8 cellular contexts compared by ENCODE assay signal in the genomic region with DNA sequence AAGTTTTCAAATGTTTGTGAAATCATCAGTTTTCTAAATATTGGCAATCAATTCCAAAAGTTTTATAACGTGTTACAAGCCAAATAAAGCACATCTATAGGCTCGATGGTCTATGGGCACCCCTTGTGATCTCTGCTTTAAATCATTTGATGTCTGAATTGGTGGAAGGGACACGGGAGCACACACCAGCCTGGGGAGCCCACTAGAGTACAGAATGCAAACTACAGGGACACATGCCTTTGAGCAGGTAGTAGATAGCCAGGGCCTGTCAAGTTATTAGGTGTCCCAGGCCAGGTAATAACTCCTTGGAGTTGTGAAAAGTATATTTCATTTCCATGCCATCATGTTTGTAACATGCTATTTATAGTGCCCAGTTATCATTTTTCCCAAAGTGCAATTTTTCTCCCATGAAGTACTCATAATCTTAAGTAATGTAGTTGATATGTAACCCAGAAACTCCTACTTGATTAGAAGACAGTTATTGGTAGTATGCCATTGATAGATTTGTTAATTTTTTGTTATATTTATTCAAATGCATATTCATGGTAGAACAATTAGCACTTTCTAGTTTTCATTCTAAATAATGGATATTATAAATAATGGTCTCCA.
DNase-seq lines count a peak whose midpoint lies in the region; ATAC-seq and TF ChIP-seq lines count a peak whose summit lies in the region.
"Had no signal": no experiment of that assay in that cellular context is flagged by ENCODE, and none has a peak within 500 bp of the region (broad histone marks: within the 10 kb centered on the region; RNA-seq: fewer than 3 reads in every experiment).

No MANE protein-coding gene starts in this region.

- H3K9ac ChIP-seq in PC-3 (ENCODE audit: low read length) = no peak overlapping the region

- in situ Hi-C loops in G401 (cut with HindIII; ENCODE audit: low sequenced_read_pairs) = no loop called here

- H3K9me2 ChIP-seq in PC-3 (replicated peaks; ENCODE audit: low read length) = no peaks in the 10 kb centered on the region

- H3K4me2 ChIP-seq in PC-3 (ENCODE audit: low read length) = no peak overlapping the region

- no peak overlapping the region for H3K27ac ChIP-seq in PC-3 (ENCODE audit: low read length)
- H3K27ac ChIP-seq: skin epidermis had no signal

- ATAC-seq in GM19328 (IDR thresholded peaks at IDR 0.05; ENCODE audit: unreplicated experiment) (peak; percentile 64), HG03139 (IDR thresholded peaks at IDR 0.05; ENCODE audit: unreplicated experiment) (peak; percentile 94), PC-3 (peak; percentile 76)

- H3K36me3 ChIP-seq in PC-3 (ENCODE audit: low read depth, low read length) = no peaks in the 10 kb centered on the region

- DNase-seq in G401 (ENCODE audit: low spot score) = peak; percentile 63
- peak; percentile 58 for DNase-seq in PC-3
- DNase-seq in fibroblast of gingiva (ENCODE audit: low read depth) = peak; percentile 30
- peak; percentile 9 for DNase-seq in stromal cell of bone marrow (ENCODE audit: low read depth)
- DNase-seq in stimulated activated CD4-positive, alpha-beta T cell treated with anti-CD3 and anti-CD28 coated beads, Interleukin-15, amount 100 ng/mL, for 24 hours = no peak

- no peaks in the 10 kb centered on the region for H3K27me3 ChIP-seq in PC-3 (ENCODE audit: low read length)

- no peak overlapping the region for H3K4me3 ChIP-seq in PC-3 (ENCODE audit: low read length)
- H3K4me3 ChIP-seq: skin epidermis had no signal

- intact Hi-C loops in PC-3 (cut with micrococcal nuclease) = loop anchor here (2.0 to 10.0 kb wide), 3 partner anchors 118 to 620 kb away; no protein-coding TSS in a partner anchor

- POLR2A ChIA-PET in PC-3 (lab: Charles Lee; ENCODE audit: unreplicated experiment) = no interaction called here

- no peaks in the 10 kb centered on the region for H3K4me1 ChIP-seq in PC-3 (ENCODE audit: insufficient read depth, low read length)

- H3K9me3 ChIP-seq in PC-3 (ENCODE audit: low read length) = no peaks in the 10 kb centered on the region

- BruUV-seq in PC-3 (replicated peaks; lab: Mats Ljungman, UMichigan) = no TSS peak

- no peak overlapping the region for H2AFZ ChIP-seq in PC-3 (ENCODE audit: low read length)

- CTCF ChIA-PET in PC-3 (lab: Charles Lee) = no interaction called here

- H4K20me1 ChIP-seq in PC-3 (ENCODE audit: low read length) = no peaks in the 10 kb centered on the region

- no peaks in the 10 kb centered on the region for H3K79me2 ChIP-seq in PC-3 (ENCODE audit: low read length)

- no peaks in the 10 kb centered on the region for H3F3A ChIP-seq in PC-3 (ENCODE audit: low read length, unreplicated experiment)

- peak; percentile 68 for TF ChIP-seq CTCF in PC-3 (conservative IDR thresholded peaks at IDR 0.05; ENCODE audit: low read depth, low read length)
